Comparison of ENCODE assay signal across 1 cellular context in the genomic region with DNA sequence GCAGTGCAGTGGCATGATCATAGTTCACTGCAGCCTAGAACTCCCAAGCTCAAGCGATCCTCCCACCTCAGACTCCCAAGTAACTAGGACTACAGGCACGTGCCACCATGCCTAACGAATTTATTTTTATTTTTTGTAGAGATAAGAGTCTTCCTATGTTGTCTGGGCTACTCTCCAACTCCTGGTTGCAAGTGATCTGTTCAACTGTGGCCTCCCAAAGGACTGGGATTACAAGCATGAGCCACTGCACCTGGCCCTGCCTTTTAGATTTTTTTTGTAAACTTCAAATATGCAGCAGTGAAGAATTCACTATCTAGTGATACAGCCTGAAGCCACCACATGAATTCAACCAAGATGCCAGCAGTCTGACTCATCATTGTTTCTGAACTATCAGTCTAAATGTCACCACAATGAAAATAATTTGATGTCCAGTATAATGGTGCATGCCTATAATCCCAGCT.
TF ChIP-seq lines count a peak whose summit lies in the region.

No MANE protein-coding gene starts in this region.

TF ChIP-seq in K562, 482 proteins besides CTCF, POLR2A, EP300 and RAD21 (continued from another document):
- no peak for TF ChIP-seq E2F5 (CRISPR knock-in tag; IDR thresholded peaks at IDR 0.05)
- TF ChIP-seq L3MBTL2 (IDR thresholded peaks at IDR 0.05) = 0 out of 2 replicates have a peak, but pooled peaks have one; percentile 17
- TF ChIP-seq JUNB (CRISPR knock-in tag; conservative IDR thresholded peaks at IDR 0.05) = no peak
- TF ChIP-seq ZNF165 (CRISPR knock-in tag; IDR thresholded peaks at IDR 0.05; ENCODE audit: borderline replicate concordance) = no peak
- no peak for TF ChIP-seq GABPB1 (CRISPR knock-in tag; IDR thresholded peaks at IDR 0.05)
- TF ChIP-seq NEUROD1 (IDR thresholded peaks at IDR 0.05; ENCODE audit: borderline replicate concordance, low read depth, low read length, partially characterized antibody) = no peak
- no peak for TF ChIP-seq KDM1A (IDR thresholded peaks at IDR 0.05)
- TF ChIP-seq, protein P1, sequence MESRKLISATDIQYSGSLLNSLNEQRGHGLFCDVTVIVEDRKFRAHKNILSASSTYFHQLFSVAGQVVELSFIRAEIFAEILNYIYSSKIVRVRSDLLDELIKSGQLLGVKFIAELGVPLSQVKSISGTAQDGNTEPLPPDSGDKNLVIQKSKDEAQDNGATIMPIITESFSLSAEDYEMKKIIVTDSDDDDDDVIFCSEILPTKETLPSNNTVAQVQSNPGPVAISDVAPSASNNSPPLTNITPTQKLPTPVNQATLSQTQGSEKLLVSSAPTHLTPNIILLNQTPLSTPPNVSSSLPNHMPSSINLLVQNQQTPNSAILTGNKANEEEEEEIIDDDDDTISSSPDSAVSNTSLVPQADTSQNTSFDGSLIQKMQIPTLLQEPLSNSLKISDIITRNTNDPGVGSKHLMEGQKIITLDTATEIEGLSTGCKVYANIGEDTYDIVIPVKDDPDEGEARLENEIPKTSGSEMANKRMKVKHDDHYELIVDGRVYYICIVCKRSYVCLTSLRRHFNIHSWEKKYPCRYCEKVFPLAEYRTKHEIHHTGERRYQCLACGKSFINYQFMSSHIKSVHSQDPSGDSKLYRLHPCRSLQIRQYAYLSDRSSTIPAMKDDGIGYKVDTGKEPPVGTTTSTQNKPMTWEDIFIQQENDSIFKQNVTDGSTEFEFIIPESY (CRISPR knock-in tag; IDR thresholded peaks at IDR 0.05) = no peak
- no peak for TF ChIP-seq PPARD (CRISPR knock-in tag; IDR thresholded peaks at IDR 0.05)
- TF ChIP-seq, protein P2, sequence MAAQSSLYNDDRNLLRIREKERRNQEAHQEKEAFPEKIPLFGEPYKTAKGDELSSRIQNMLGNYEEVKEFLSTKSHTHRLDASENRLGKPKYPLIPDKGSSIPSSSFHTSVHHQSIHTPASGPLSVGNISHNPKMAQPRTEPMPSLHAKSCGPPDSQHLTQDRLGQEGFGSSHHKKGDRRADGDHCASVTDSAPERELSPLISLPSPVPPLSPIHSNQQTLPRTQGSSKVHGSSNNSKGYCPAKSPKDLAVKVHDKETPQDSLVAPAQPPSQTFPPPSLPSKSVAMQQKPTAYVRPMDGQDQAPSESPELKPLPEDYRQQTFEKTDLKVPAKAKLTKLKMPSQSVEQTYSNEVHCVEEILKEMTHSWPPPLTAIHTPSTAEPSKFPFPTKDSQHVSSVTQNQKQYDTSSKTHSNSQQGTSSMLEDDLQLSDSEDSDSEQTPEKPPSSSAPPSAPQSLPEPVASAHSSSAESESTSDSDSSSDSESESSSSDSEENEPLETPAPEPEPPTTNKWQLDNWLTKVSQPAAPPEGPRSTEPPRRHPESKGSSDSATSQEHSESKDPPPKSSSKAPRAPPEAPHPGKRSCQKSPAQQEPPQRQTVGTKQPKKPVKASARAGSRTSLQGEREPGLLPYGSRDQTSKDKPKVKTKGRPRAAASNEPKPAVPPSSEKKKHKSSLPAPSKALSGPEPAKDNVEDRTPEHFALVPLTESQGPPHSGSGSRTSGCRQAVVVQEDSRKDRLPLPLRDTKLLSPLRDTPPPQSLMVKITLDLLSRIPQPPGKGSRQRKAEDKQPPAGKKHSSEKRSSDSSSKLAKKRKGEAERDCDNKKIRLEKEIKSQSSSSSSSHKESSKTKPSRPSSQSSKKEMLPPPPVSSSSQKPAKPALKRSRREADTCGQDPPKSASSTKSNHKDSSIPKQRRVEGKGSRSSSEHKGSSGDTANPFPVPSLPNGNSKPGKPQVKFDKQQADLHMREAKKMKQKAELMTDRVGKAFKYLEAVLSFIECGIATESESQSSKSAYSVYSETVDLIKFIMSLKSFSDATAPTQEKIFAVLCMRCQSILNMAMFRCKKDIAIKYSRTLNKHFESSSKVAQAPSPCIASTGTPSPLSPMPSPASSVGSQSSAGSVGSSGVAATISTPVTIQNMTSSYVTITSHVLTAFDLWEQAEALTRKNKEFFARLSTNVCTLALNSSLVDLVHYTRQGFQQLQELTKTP (IDR thresholded peaks at IDR 0.05; ENCODE audit: low read depth in 1 of 2, partially characterized antibody in 2 of 2) = no peak
- TF ChIP-seq ZZZ3 (IDR thresholded peaks at IDR 0.05) = no peak
- no peak for TF ChIP-seq ATF7 (IDR thresholded peaks at IDR 0.05)
- no peak for TF ChIP-seq TCFL5 (CRISPR knock-in tag; conservative IDR thresholded peaks at IDR 0.05)
- TF ChIP-seq MTF1 (CRISPR knock-in tag; IDR thresholded peaks at IDR 0.05; ENCODE audit: borderline replicate concordance) = no peak
- TF ChIP-seq ZNF586 (CRISPR knock-in tag; conservative IDR thresholded peaks at IDR 0.05) = no peak
- no peak for TF ChIP-seq E2F1 (CRISPR knock-in tag; IDR thresholded peaks at IDR 0.05)
- no peak for TF ChIP-seq ZEB2 (IDR thresholded peaks at IDR 0.05)
- no peak for TF ChIP-seq PURB (CRISPR knock-in tag; IDR thresholded peaks at IDR 0.05; ENCODE audit: low read depth)
- no peak for TF ChIP-seq ZNF592 (IDR thresholded peaks at IDR 0.05)
- TF ChIP-seq CBFA2T3 (IDR thresholded peaks at IDR 0.05) = peak; percentile 59
- TF ChIP-seq MYNN (IDR thresholded peaks at IDR 0.05) = 0 out of 2 replicates have a peak, but pooled peaks have one; percentile 14
- no peak for TF ChIP-seq MYNN (CRISPR knock-in tag; IDR thresholded peaks at IDR 0.05)
- TF ChIP-seq BCL6 (CRISPR knock-in tag; IDR thresholded peaks at IDR 0.05) = no peak
- no peak for TF ChIP-seq POLR2AphosphoS2 (IDR thresholded peaks at IDR 0.05; ENCODE audit: low read length)
- no peak for TF ChIP-seq SRSF3 (IDR thresholded peaks at IDR 0.05; ENCODE audit: insufficient read depth, low read length)
- TF ChIP-seq ELF4 (CRISPR knock-in tag; IDR thresholded peaks at IDR 0.05) = no peak
- TF ChIP-seq, protein P3, sequence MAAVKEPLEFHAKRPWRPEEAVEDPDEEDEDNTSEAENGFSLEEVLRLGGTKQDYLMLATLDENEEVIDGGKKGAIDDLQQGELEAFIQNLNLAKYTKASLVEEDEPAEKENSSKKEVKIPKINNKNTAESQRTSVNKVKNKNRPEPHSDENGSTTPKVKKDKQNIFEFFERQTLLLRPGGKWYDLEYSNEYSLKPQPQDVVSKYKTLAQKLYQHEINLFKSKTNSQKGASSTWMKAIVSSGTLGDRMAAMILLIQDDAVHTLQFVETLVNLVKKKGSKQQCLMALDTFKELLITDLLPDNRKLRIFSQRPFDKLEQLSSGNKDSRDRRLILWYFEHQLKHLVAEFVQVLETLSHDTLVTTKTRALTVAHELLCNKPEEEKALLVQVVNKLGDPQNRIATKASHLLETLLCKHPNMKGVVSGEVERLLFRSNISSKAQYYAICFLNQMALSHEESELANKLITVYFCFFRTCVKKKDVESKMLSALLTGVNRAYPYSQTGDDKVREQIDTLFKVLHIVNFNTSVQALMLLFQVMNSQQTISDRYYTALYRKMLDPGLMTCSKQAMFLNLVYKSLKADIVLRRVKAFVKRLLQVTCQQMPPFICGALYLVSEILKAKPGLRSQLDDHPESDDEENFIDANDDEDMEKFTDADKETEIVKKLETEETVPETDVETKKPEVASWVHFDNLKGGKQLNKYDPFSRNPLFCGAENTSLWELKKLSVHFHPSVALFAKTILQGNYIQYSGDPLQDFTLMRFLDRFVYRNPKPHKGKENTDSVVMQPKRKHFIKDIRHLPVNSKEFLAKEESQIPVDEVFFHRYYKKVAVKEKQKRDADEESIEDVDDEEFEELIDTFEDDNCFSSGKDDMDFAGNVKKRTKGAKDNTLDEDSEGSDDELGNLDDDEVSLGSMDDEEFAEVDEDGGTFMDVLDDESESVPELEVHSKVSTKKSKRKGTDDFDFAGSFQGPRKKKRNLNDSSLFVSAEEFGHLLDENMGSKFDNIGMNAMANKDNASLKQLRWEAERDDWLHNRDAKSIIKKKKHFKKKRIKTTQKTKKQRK (IDR thresholded peaks at IDR 0.05; ENCODE audit: borderline replicate concordance, low read depth, low read length) = no peak
- TF ChIP-seq ATF3 (IDR thresholded peaks at IDR 0.05) = peak; percentile 34; the same call in 1 of the 2 replicates
- no peak for TF ChIP-seq ATF3 (CRISPR knock-in tag; conservative IDR thresholded peaks at IDR 0.05)
- no peak for TF ChIP-seq ZFP1 (CRISPR knock-in tag; IDR thresholded peaks at IDR 0.05)
- no peak for TF ChIP-seq ZNF133 (CRISPR knock-in tag; IDR thresholded peaks at IDR 0.05)
